Comparison of ENCODE assay signal across 6 cellular contexts in genomic region chr12:63041601-63042000, GRCh38.
"Had no signal": no experiment of that assay in that cellular context is flagged by ENCODE, and none has a peak within 500 bp of the region (broad histone marks: within the 10 kb centered on the region; RNA-seq: fewer than 3 reads in every experiment).

No MANE protein-coding gene starts in this region.

- ATAC-seq: K562 had no signal

- DNase-seq: GM23248, H9, HCEC 1CT, IMR-90 had no signal

- H3K27ac ChIP-seq: GM23248, HL-60 had no signal

- H2AFZ ChIP-seq: GM23248 had no signal

- H3K9ac ChIP-seq: GM23248 had no signal

- H3K4me3 ChIP-seq: GM23248, K562 had no signal
